ENCODE assay signal across 22 cellular contexts in the genomic region with DNA sequence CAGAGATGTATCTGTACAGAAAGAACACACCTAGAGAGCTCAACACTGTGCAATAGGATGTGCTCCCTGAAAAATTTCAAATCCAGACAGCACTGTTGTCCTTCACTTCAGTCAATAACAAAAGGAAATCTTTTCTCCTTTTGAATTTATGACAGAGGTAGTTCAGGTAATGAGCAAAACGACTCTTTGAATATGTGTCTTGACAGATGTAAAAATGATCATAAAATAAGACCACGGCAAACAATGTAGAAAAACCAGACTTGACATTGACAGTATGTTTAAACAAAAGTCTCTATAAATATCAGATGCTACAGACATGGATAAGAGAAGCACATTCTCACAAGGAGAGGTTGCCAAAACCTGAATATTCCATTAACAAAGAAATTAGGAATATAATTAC.
A peak's percentile ranks its signal among the peaks of the same experiment; 100 is the strongest.
DNase-seq lines count a peak whose midpoint lies in the region; ATAC-seq, FAIRE-seq and TF ChIP-seq lines count a peak whose summit lies in the region.
"Had no signal": no experiment of that assay in that cellular context is flagged by ENCODE, and none has a peak within 500 bp of the region (broad histone marks: within the 10 kb centered on the region; RNA-seq: fewer than 3 reads in every experiment).

No MANE protein-coding gene starts in this region.

- no peak for TF ChIP-seq POLR2A in GM12878 (IDR thresholded peaks at IDR 0.05; ENCODE audit: low read depth, low read length)

- H4K20me1 ChIP-seq in GM12878 (ENCODE audit: control insufficient read depth, insufficient read depth): no peaks in the 10 kb centered on the region
- no peaks in the 10 kb centered on the region for H4K20me1 ChIP-seq in neural progenitor cell (ENCODE audit: low read depth)

- H2AFZ ChIP-seq in GM12878 (ENCODE audit: control insufficient read depth, low read depth, low read length) (no peak overlapping the region), neural progenitor cell (replicated peaks) (no peak overlapping the region)
- H2AFZ ChIP-seq: GM23338 had no signal

- H3K4me2 ChIP-seq in GM12878 (ENCODE audit: control insufficient read depth, insufficient read depth) (no peak overlapping the region), neural progenitor cell (peak overlapping the region; percentile 69)
- H3K4me2 ChIP-seq: A549, GM23338 had no signal

- RAD21 ChIA-PET in GM12878 (lab: Charles Lee; ENCODE audit: unreplicated experiment): interaction anchor here (1.3 to 1.8 kb wide), 2 partner anchors 9 to 12 kb away, joined by 4 to 6 read pairs; no protein-coding TSS in a partner anchor

- H3K36me3 ChIP-seq in GM12878 (ENCODE audit: control insufficient read depth in 2 of 2, insufficient read depth in 2 of 2, low read length in 1 of 2): no peaks in the 10 kb centered on the region
- no peaks in the 10 kb centered on the region for H3K36me3 ChIP-seq in neural progenitor cell
- H3K36me3 ChIP-seq: HAP-1 had no signal

- H3K27me3 ChIP-seq in GM12878 (replicated peaks in 1 of 2; ENCODE audit: control insufficient read depth in 2 of 2, insufficient read depth in 2 of 2, low read length in 1 of 2) (no peaks in the 10 kb centered on the region), neural progenitor cell (no peaks in the 10 kb centered on the region)

- no peaks in the 10 kb centered on the region for H3K9me3 Mint-ChIP-seq in neural progenitor cell
- H3K9me3 Mint-ChIP-seq: GM23338 had no signal

- H3K4me1 ChIP-seq in GM12878 (ENCODE audit: control insufficient read depth, insufficient read depth, low read length) (no peaks in the 10 kb centered on the region), neural progenitor cell (peaks cover 40% of the 10 kb centered on the region)
- H3K4me1 ChIP-seq: A549 had no signal

- DNase-seq in NCI-H69 (lab: John Stamatoyannopoulos, UW) (peak; percentile 36), GM12878 (ENCODE audit: low read depth, low spot score) (no peak), neural progenitor cell (ENCODE audit: low spot score) (no peak), mucosa of gallbladder (ENCODE audit: low spot score) (no peak), kidney tubule cell (ENCODE audit: low spot score) (no peak)
- DNase-seq: 8988T; ACHN; C1 segment of cervical spinal cord; Calu3; CD4-positive, alpha-beta memory T cell; COR-L47; DMS53; DMS79 treated with DMSO at 0.1 percent for 48 hours; GF-D8; HFFc6 had no signal

- H3K27ac ChIP-seq in GM12878 (ENCODE audit: control insufficient read depth, insufficient read depth) (no peak overlapping the region), neural progenitor cell (peak overlapping the region; percentile 21)
- H3K27ac ChIP-seq: A549 had no signal

- no peak for TF ChIP-seq EP300 in GM12878 (IDR thresholded peaks at IDR 0.05; ENCODE audit: borderline replicate concordance in 1 of 2, control insufficient read depth in 1 of 2, low read depth in 2 of 2, low read length in 2 of 2)

- H3K4me3 ChIP-seq in GM12878 (no peak overlapping the region), neural progenitor cell (no peak overlapping the region)
- H3K4me3 ChIP-seq: A549, GM23338, HAP-1 had no signal

- H3K79me2 ChIP-seq in GM12878 (ENCODE audit: control insufficient read depth, insufficient read depth, low read length): no peaks in the 10 kb centered on the region
- no peaks in the 10 kb centered on the region for H3K79me2 ChIP-seq in neural progenitor cell (ENCODE audit: low read depth)

- intact Hi-C loops in GM12878 (cut with micrococcal nuclease; ENCODE audit: unreplicated experiment): no loop called here

- H3K27ac Mint-ChIP-seq in neural progenitor cell: no peak overlapping the region
- H3K27ac Mint-ChIP-seq: CD4-positive, alpha-beta memory T cell; GM23338; HFFc6 had no signal

- CTCF ChIA-PET in GM12878 (lab: Yijun Ruan, JAX): interaction anchor here (1.3 kb wide), 1 partner anchor 74 kb away, joined by 4 read pairs; no protein-coding TSS in a partner anchor

- ATAC-seq in GM12878 (peak; percentile 38; the same call in 2 of the 3 replicates), GM19324 (IDR thresholded peaks at IDR 0.05; ENCODE audit: low FRiP score, unreplicated experiment) (no peak)
- ATAC-seq: A549 had no signal

- H3K9ac ChIP-seq in GM12878 (ENCODE audit: control insufficient read depth, insufficient read depth, low read length) (no peak overlapping the region), neural progenitor cell (no peak overlapping the region)

- H3K4me1 Mint-ChIP-seq in neural progenitor cell: peaks cover 25% of the 10 kb centered on the region
- H3K4me1 Mint-ChIP-seq: CD4-positive, alpha-beta memory T cell had no signal

- in situ Hi-C loops in GM12878 (cut with MboI): no loop called here

- H3K27me3 Mint-ChIP-seq in neural progenitor cell (ENCODE audit: insufficient read depth, low read depth): no peaks in the 10 kb centered on the region
- H3K27me3 Mint-ChIP-seq: CD4-positive, alpha-beta memory T cell had no signal

- no peak for FAIRE-seq in GM12878 (lab: Jason Lieb, UNC)
- FAIRE-seq: A549, GM12892, GM19239, H54 had no signal

- no peaks in the 10 kb centered on the region for H3K36me3 Mint-ChIP-seq in neural progenitor cell
- H3K36me3 Mint-ChIP-seq: CD4-positive, alpha-beta memory T cell had no signal

- no peak for TF ChIP-seq RAD21 in GM12878 (IDR thresholded peaks at IDR 0.05; ENCODE audit: insufficient read depth, low read depth, low read length)

- H3K4me3 Mint-ChIP-seq in neural progenitor cell: no peak overlapping the region
- H3K4me3 Mint-ChIP-seq: CD4-positive, alpha-beta memory T cell; GM23338; HFFc6 had no signal

- H3F3A ChIP-seq in neural progenitor cell (ENCODE audit: low read depth): peaks cover 20% of the 10 kb centered on the region

- TF ChIP-seq CTCF in GM12878 (IDR thresholded peaks at IDR 0.05 in 2 of 3, conservative IDR thresholded peaks at IDR 0.05 in 1 of 3; ENCODE audit: control insufficient read depth in 2 of 3, extremely low read depth in 1 of 3, insufficient read depth in 1 of 3, low read depth in 3 of 3, low read length in 3 of 3) (no peak), neural progenitor cell (IDR thresholded peaks at IDR 0.05) (no peak)

- SMC1A ChIA-PET in GM12878 (lab: Charles Lee; ENCODE audit: uncharacterized antibody, unreplicated experiment): interaction anchor here (0.6 to 2.6 kb wide), 4 partner anchors 11 to 86 kb away, joined by 3 to 16 read pairs (median 4); no protein-coding TSS in a partner anchor

- H3K9me3 ChIP-seq in GM12878 (replicated peaks; ENCODE audit: control insufficient read depth, insufficient read depth, low read length): no peaks in the 10 kb centered on the region
- H3K9me3 ChIP-seq in neural progenitor cell (ENCODE audit: low read depth): no peaks in the 10 kb centered on the region
- H3K9me3 ChIP-seq: A549, HAP-1 had no signal

- BruUV-seq in GM12878 (replicated peaks; lab: Mats Ljungman, UMichigan): no TSS peak

- whole genome bisulfite sequencing in GM12878 (ENCODE audit: insufficient coverage, insufficient replicate concordance, low lambda C conversion rate, missing lambda C conversion rate): 21% methylated on average over 2 of the region's 2 CpGs

- POLR2A ChIA-PET in GM12878 (lab: Charles Lee): interaction anchor here (0.7 kb wide), 1 partner anchor 52 kb away, joined by 3 read pairs; no protein-coding TSS in a partner anchor

TF ChIP-seq in GM12878, 131 proteins besides CTCF, POLR2A, EP300 and RAD21:
- TF ChIP-seq MYC (IDR thresholded peaks at IDR 0.05; ENCODE audit: insufficient read depth, insufficient read length, insufficient replicate concordance, low read length, severe bottlenecking) (no peak), MTA2 (IDR thresholded peaks at IDR 0.05; ENCODE audit: low read depth) (no peak), PAX5 (IDR thresholded peaks at IDR 0.05; ENCODE audit: borderline replicate concordance, low read depth, low read length) (no peak), MEF2A (IDR thresholded peaks at IDR 0.05; ENCODE audit: insufficient read depth, low read depth, low read length) (no peak), STAT3 (IDR thresholded peaks at IDR 0.05; ENCODE audit: low read depth, low read length) (no peak), FOS (IDR thresholded peaks at IDR 0.05; ENCODE audit: borderline replicate concordance, extremely low read depth, insufficient read length) (no peak), CREM (IDR thresholded peaks at IDR 0.05; ENCODE audit: low read depth) (no peak), TBL1XR1 (IDR thresholded peaks at IDR 0.05; ENCODE audit: low read depth, low read length) (no peak)
- TF ChIP-seq, protein P1, sequence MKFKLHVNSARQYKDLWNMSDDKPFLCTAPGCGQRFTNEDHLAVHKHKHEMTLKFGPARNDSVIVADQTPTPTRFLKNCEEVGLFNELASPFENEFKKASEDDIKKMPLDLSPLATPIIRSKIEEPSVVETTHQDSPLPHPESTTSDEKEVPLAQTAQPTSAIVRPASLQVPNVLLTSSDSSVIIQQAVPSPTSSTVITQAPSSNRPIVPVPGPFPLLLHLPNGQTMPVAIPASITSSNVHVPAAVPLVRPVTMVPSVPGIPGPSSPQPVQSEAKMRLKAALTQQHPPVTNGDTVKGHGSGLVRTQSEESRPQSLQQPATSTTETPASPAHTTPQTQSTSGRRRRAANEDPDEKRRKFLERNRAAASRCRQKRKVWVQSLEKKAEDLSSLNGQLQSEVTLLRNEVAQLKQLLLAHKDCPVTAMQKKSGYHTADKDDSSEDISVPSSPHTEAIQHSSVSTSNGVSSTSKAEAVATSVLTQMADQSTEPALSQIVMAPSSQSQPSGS (IDR thresholded peaks at IDR 0.05; ENCODE audit: low read length): no peak
- TF ChIP-seq, protein P2, sequence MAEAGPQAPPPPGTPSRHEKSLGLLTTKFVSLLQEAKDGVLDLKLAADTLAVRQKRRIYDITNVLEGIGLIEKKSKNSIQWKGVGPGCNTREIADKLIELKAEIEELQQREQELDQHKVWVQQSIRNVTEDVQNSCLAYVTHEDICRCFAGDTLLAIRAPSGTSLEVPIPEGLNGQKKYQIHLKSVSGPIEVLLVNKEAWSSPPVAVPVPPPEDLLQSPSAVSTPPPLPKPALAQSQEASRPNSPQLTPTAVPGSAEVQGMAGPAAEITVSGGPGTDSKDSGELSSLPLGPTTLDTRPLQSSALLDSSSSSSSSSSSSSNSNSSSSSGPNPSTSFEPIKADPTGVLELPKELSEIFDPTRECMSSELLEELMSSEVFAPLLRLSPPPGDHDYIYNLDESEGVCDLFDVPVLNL (IDR thresholded peaks at IDR 0.05; ENCODE audit: low read depth, low read length): no peak
